In the genomic region with DNA sequence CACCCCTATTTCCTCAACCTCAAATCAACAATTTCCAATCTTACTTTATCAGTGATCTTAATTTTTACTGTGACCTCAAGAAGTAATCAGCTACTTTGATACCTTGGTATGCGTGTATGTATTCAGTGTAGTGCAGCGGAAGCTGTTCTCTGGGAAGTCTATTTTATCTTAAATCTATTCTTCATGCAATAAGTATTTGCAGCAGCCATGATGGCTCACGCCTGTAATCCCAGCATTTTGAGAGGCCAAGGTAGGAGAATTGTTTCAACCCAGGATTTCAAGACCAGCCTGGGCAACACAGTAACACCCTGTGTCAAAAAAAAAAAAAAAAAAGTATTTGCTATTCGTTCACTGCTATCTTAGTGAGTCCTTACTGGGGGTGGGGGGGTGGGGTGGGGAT, we compare ENCODE assay signal across 16 cellular contexts.
"Had no signal": no experiment of that assay in that cellular context is flagged by ENCODE, and none has a peak within 500 bp of the region (broad histone marks: within the 10 kb centered on the region; RNA-seq: fewer than 3 reads in every experiment).

No MANE protein-coding gene starts in this region.

- DNase-seq: activated CD4-positive, alpha-beta memory T cell treated with anti-CD3 and anti-CD28 coated beads, Interleukin-2, amount 10 ng/mL, durations not matched to agents 7 days and 5 days; activated CD4-positive, alpha-beta T cell treated with anti-CD3 and anti-CD28 coated beads for 4 hours; activated CD8-positive, alpha-beta memory T cell treated with anti-CD3 and anti-CD28 coated beads, Interleukin-2, amount 50 U/mL, for 4 hours; activated gamma-delta T cell; activated naive CD8-positive, alpha-beta T cell treated with anti-CD3 and anti-CD28 coated beads for 36 hours; activated T-cell treated with anti-CD3 and anti-CD28 coated beads, Interleukin-2, amount 50 U/mL, for 48 hours; dermis blood vessel endothelial cell; hippocampal formation; ovary; sigmoid colon; stimulated activated CD4-positive, alpha-beta T cell treated with anti-CD3 and anti-CD28 coated beads, Interleukin-1b, Interleukin-23, amount 100 ng/mL, for 48 hours; uterus had no signal

- H3K36me3 ChIP-seq: ovary, uterus had no signal

- H3K4me3 Mint-ChIP-seq: activated CD4-positive, alpha-beta memory T cell treated with anti-CD3 and anti-CD28 coated beads, Interleukin-2, amount 10 ng/mL, durations not matched to agents 7 days and 5 days; activated naive CD8-positive, alpha-beta T cell treated with anti-CD3 and anti-CD28 coated beads for 36 hours; neural crest cell; T-helper 1 cell treated with Interleukin-12 subunit alpha and Interleukin-12 subunit beta and Interleukin-4 antibody, amounts not matched to agents 30 μg/mL and 1 μg/mL, for 36 hours had no signal

- H3K27me3 Mint-ChIP-seq: activated CD4-positive, alpha-beta memory T cell treated with anti-CD3 and anti-CD28 coated beads, Interleukin-2, amount 10 ng/mL, durations not matched to agents 7 days and 5 days; activated naive CD8-positive, alpha-beta T cell treated with anti-CD3 and anti-CD28 coated beads for 36 hours; brain had no signal

- H3K9me3 Mint-ChIP-seq: activated CD4-positive, alpha-beta memory T cell treated with anti-CD3 and anti-CD28 coated beads, Interleukin-2, amount 10 ng/mL, durations not matched to agents 7 days and 5 days; activated naive CD8-positive, alpha-beta T cell treated with anti-CD3 and anti-CD28 coated beads for 36 hours; brain; neural crest cell; T-helper 1 cell treated with Interleukin-12 subunit alpha and Interleukin-12 subunit beta and Interleukin-4 antibody, amounts not matched to agents 30 μg/mL and 1 μg/mL, for 36 hours had no signal

- H3K27ac Mint-ChIP-seq: activated CD4-positive, alpha-beta memory T cell treated with anti-CD3 and anti-CD28 coated beads, Interleukin-2, amount 10 ng/mL, durations not matched to agents 7 days and 5 days; activated naive CD8-positive, alpha-beta T cell treated with anti-CD3 and anti-CD28 coated beads for 36 hours; T-helper 1 cell treated with Interleukin-12 subunit alpha and Interleukin-12 subunit beta and Interleukin-4 antibody, amounts not matched to agents 30 μg/mL and 1 μg/mL, for 36 hours had no signal

- H3K4me3 ChIP-seq: ovary, sigmoid colon, thoracic aorta, uterus had no signal

- H3K27ac ChIP-seq: ovary, sigmoid colon, thoracic aorta, uterus had no signal

- H3K9me3 ChIP-seq: ovary, sigmoid colon, thoracic aorta, uterus had no signal

- H3K27me3 ChIP-seq: ovary, sigmoid colon, uterus had no signal
